8 cellular contexts compared by ENCODE assay signal in the genomic region with DNA sequence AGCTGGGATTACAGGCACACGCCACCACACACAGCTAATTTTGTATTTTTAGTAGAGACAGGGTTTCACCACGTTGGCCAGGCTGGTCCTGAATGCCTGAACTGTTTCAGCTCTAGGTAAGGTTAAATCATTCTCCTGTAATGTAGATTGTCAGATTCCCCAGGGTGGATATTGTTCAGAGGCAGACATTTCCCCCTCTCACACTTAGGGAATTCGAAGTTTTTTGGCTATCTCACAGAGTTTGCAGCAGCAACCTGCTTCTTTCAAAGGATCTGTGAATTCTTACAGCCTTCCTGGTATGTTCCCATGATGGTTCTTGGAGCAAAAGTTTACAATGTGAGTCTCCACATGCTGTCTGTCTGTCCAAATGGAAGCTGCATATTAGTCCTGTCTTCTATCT. TPM values are rescaled to one million over a fixed set of nuclear protein-coding genes. Genes with fewer than 3 reads are reported as not detected.
"Had no signal": no experiment of that assay in that cellular context is flagged by ENCODE, and none has a peak within 500 bp of the region (broad histone marks: within the 10 kb centered on the region; RNA-seq: fewer than 3 reads in every experiment).

No MANE protein-coding gene starts in this region.

- H2AFZ ChIP-seq: GM23248, GM23338 had no signal

- H3K4me1 ChIP-seq: HAP-1 had no signal

- DNase-seq: GM23248, GOT3, H7, H9, HCEC 1CT, HFFc6 had no signal

- H3K9me3 ChIP-seq: HAP-1 had no signal

- H3K9ac ChIP-seq: GM23248 had no signal

- H3K4me3 ChIP-seq: GM23248, GM23338, HAP-1 had no signal

- H3K4me2 ChIP-seq: GM23338 had no signal

- H3K36me3 ChIP-seq: HAP-1 had no signal

- H3K27ac ChIP-seq: GM23248 had no signal

RNA-seq across cellular contexts. Expression of gene DIRAS2, which starts 15.6 kb away (rescaled TPM):
- polyA plus RNA-seq: GM23248 had no signal
